ENCODE assay signal across 3 cellular contexts in the genomic region with DNA sequence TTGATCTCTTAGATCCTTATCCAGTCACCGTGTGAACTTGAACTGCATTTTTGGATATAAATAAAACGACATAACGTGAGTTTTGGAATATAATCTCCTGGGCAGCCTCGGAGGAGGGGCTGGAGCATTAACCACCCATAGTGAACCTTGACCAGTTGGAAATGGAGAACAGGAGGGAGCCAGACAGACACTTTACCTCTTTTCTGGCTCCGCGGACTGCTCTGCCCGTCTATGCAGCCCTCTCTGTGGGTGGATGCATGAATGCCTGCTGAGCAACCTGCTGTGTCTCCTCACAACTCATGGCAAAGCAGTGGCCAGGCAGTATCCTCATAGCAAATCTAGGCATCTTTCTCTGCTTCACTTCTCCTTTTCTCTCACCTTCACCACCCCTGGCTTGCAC.
TF ChIP-seq lines count a peak whose summit lies in the region.

No MANE protein-coding gene starts in this region.

TF ChIP-seq in HEK293, 187 proteins besides CTCF, POLR2A, EP300 and RAD21:
- peak; percentile 67 for TF ChIP-seq ZIC2 (tag by site-specific recombination; IDR thresholded peaks at IDR 0.05)
- TF ChIP-seq, protein P1, sequence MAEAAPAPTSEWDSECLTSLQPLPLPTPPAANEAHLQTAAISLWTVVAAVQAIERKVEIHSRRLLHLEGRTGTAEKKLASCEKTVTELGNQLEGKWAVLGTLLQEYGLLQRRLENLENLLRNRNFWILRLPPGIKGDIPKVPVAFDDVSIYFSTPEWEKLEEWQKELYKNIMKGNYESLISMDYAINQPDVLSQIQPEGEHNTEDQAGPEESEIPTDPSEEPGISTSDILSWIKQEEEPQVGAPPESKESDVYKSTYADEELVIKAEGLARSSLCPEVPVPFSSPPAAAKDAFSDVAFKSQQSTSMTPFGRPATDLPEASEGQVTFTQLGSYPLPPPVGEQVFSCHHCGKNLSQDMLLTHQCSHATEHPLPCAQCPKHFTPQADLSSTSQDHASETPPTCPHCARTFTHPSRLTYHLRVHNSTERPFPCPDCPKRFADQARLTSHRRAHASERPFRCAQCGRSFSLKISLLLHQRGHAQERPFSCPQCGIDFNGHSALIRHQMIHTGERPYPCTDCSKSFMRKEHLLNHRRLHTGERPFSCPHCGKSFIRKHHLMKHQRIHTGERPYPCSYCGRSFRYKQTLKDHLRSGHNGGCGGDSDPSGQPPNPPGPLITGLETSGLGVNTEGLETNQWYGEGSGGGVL (tag by site-specific recombination; IDR thresholded peaks at IDR 0.05): no peak

TF ChIP-seq in H1, 55 proteins besides CTCF, POLR2A, EP300 and RAD21:
- TF ChIP-seq GABPA (IDR thresholded peaks at IDR 0.05; ENCODE audit: borderline replicate concordance, insufficient read depth, low read length): no peak
TF ChIP-seq in H1: peak in this region for 0.

TF ChIP-seq in liver, 16 proteins besides CTCF, POLR2A, EP300 and RAD21:
- TF ChIP-seq YY1 (IDR thresholded peaks at IDR 0.05) (peak; percentile 43), SP1 (IDR thresholded peaks at IDR 0.05) (peak; percentile 9), RXRA (IDR thresholded peaks at IDR 0.05) (no peak), HNF4A (conservative IDR thresholded peaks at IDR 0.05) (peak; percentile 29 to 47)
